Comparison of ENCODE assay signal across 9 cellular contexts in the genomic region with DNA sequence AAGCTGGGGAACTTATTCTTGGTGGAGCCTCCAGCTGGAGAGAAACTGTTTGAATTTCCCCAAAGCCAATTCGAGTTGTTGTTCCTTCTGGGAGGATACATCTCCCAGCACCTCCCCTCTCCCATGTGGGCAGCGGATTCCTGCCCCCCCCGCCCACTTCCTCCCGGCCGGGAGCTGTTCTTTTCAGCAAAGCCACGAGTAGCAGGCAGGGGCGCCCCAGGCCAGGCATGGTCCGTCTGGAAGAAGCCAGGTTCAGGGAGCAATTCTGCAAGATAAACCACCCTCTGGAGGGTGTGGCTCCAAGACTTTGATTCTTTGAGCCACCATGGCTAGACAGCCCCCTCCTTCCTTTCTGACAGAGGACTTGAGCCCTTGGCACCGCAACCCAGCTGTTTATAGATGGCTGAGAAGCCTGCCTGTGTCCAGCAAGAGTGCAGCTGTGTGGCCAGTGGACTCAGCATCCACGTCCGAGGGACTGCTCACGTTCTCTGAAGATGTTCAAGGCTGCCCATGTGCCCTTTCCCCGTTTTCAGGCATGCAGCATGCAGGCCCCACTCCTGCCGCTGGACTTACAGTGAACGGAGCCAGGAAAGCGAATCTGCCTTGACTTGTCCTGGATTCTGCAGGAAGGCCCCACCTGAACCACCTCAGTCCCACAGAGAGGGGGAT.
DNase-seq lines count a peak whose midpoint lies in the region; ATAC-seq lines count a peak whose summit lies in the region.
"Had no signal": no experiment of that assay in that cellular context is flagged by ENCODE, and none has a peak within 500 bp of the region (broad histone marks: within the 10 kb centered on the region; RNA-seq: fewer than 3 reads in every experiment).

No MANE protein-coding gene starts in this region.

- H3K4me3 ChIP-seq in right cardiac atrium (ENCODE audit: low read length), result peak overlapping the region; percentile 45
- peak overlapping the region; percentile 62 for H3K4me3 ChIP-seq in skeletal muscle satellite cell (ENCODE audit: low read length)

- peaks cover 3% of the 10 kb centered on the region for H3K4me1 ChIP-seq in right cardiac atrium (ENCODE audit: control insufficient read depth, insufficient read depth, low read length)
- peaks cover 11% of the 10 kb centered on the region for H3K4me1 ChIP-seq in skeletal muscle satellite cell (ENCODE audit: control insufficient read depth, insufficient read depth, low read length)

- WGBS in right cardiac atrium, result 28% methylated on average over 16 of the region's 16 CpGs

- peak overlapping the region; percentile 74 for H3K9ac ChIP-seq in skeletal muscle satellite cell (ENCODE audit: low read depth, low read length)

- ATAC-seq in right cardiac atrium (peak; percentile 92 to 93), GM19023 (IDR thresholded peaks at IDR 0.05; ENCODE audit: unreplicated experiment) (no peak), GM21786 (IDR thresholded peaks at IDR 0.05; ENCODE audit: unreplicated experiment) (no peak)

- H3K27me3 ChIP-seq in right cardiac atrium (ENCODE audit: control insufficient read depth, insufficient read depth) (no peaks in the 10 kb centered on the region), skeletal muscle satellite cell (ENCODE audit: control insufficient read depth, insufficient read depth, low read length) (no peaks in the 10 kb centered on the region)

- H3K4me2 ChIP-seq in skeletal muscle satellite cell (ENCODE audit: low read length), result peak overlapping the region; percentile 82

- no peaks in the 10 kb centered on the region for H3K9me3 ChIP-seq in right cardiac atrium (ENCODE audit: control insufficient read depth, low read length)
- no peaks in the 10 kb centered on the region for H3K9me3 ChIP-seq in skeletal muscle satellite cell (replicated peaks; ENCODE audit: low read length)
- H3K9me3 ChIP-seq: neutrophil had no signal

- intact Hi-C loops in right cardiac atrium (cut with DNase I), result no loop called here

- DNase-seq in GM03348 (ENCODE audit: low spot score) (peak; percentile 92), astrocyte of the hippocampus (ENCODE audit: low read depth, low spot score) (peak; percentile 71), right cardiac atrium (peak; percentile 58 to 85 (median 83)), cerebellar nuclear complex (lab: John Stamatoyannopoulos, UW) (no peak)
- no peak for DNase-seq in effector CD8-positive, alpha-beta T cell (lab: John Stamatoyannopoulos, UW)

- H3K27ac ChIP-seq in right cardiac atrium (ENCODE audit: low read length), result peak overlapping the region; percentile 65
- H3K27ac ChIP-seq: neutrophil had no signal

- H3K36me3 ChIP-seq in skeletal muscle satellite cell (ENCODE audit: insufficient read depth, low read length), result no peaks in the 10 kb centered on the region
- H3K36me3 ChIP-seq: neutrophil had no signal

Comparison
In these comparisons a context has a peak if more than half of its experiments do, and no peak if none do; other contexts are left out.
1. DNase-seq: peak in GM03348 (single experiment), astrocyte of the hippocampus (single experiment) and right cardiac atrium (3 of 3); none in effector CD8-positive, alpha-beta T cell (single experiment) and cerebellar nuclear complex (0 of 2).
2. ATAC-seq: peak in right cardiac atrium (2 of 2); none in GM19023 (single experiment) and GM21786 (single experiment).